Comparison of ENCODE assay signal across 17 cellular contexts in genomic region chr12:84375472-84375871, GRCh38.
"Had no signal": no experiment of that assay in that cellular context is flagged by ENCODE, and none has a peak within 500 bp of the region (broad histone marks: within the 10 kb centered on the region; RNA-seq: fewer than 3 reads in every experiment).

No MANE protein-coding gene starts in this region.

- H3K27ac ChIP-seq: spleen, tibial artery, vagina, VCaP had no signal

- H3K9me3 ChIP-seq: spleen, tibial artery, vagina had no signal

- DNase-seq: activated CD4-positive, alpha-beta T cell treated with anti-CD3 and anti-CD28 coated beads for 4 hours; activated CD8-positive, alpha-beta memory T cell treated with anti-CD3 and anti-CD28 coated beads, Interleukin-2, amount 50 U/mL, for 48 hours; activated CD8-positive, alpha-beta T cell treated with anti-CD3 and anti-CD28 coated beads, Interleukin-2, amount 10 ng/mL, durations not matched to agents 7 days and 5 days; activated naive CD4-positive, alpha-beta T cell treated with Interleukin-2 at 50 U/mL for 16 hours; activated naive CD8-positive, alpha-beta T cell treated with anti-CD3 and anti-CD28 coated beads, Interleukin-2, amount 50 U/mL, for 24 hours; central memory CD4-positive, alpha-beta T cell; effector memory CD4-positive, alpha-beta T cell; foreskin melanocyte; head of caudate nucleus; mammary epithelial cell; occipital lobe; spleen; stimulated activated CD4-positive, alpha-beta T cell treated with anti-CD3 and anti-CD28 coated beads, Interleukin-1b, Interleukin-23, amount 100 ng/mL, for 48 hours; T1000; tibial artery had no signal

- H3K27me3 ChIP-seq: spleen, tibial artery, vagina had no signal

- H3K4me3 ChIP-seq: spleen, tibial artery, vagina had no signal

- H3K36me3 ChIP-seq: spleen, tibial artery, vagina had no signal

- H3K4me1 ChIP-seq: spleen, tibial artery, vagina had no signal
